Comparison of ENCODE assay signal across 1 cellular context in the genomic region with DNA sequence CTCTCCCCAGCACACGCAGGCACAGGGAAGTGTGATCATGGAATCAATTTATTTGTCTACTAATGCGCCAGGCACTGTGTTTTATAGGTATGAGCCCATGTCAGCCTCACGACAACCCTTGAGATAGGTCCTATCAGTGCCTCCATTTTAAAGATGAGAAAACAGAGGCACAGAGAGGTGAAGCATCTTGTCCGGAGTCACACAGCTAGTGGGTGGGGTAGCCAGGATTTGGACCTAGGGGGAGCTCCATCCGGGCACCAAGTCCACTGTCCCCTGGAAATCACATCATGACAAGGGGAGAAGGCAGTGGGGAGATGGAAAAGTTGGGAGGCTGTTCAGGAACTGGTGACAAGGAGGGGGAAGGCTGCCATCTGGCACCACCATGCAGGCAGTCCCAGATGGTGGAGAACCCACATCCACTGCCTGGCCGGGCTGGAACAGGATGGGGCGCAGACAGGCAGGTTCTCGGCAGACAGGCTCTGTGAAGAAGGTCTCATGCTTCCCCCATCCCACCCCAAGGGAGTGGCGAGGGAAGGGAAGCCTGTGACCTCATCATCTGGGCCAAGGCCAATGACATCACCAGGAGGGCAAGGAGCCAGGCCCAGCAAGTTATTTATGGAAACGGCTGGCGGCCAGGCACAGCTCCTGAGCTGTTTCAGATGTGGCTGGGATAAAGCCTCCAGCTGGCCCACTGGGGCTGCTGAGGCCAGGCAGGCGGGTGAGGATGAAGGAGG.
A peak's percentile ranks its signal among the peaks of the same experiment; 100 is the strongest.
TF ChIP-seq lines count a peak whose summit lies in the region.

No MANE protein-coding gene starts in this region.

TF ChIP-seq in HEK293, 187 proteins besides CTCF, POLR2A, EP300 and RAD21 (continued from another document):
- TF ChIP-seq, protein P1, sequence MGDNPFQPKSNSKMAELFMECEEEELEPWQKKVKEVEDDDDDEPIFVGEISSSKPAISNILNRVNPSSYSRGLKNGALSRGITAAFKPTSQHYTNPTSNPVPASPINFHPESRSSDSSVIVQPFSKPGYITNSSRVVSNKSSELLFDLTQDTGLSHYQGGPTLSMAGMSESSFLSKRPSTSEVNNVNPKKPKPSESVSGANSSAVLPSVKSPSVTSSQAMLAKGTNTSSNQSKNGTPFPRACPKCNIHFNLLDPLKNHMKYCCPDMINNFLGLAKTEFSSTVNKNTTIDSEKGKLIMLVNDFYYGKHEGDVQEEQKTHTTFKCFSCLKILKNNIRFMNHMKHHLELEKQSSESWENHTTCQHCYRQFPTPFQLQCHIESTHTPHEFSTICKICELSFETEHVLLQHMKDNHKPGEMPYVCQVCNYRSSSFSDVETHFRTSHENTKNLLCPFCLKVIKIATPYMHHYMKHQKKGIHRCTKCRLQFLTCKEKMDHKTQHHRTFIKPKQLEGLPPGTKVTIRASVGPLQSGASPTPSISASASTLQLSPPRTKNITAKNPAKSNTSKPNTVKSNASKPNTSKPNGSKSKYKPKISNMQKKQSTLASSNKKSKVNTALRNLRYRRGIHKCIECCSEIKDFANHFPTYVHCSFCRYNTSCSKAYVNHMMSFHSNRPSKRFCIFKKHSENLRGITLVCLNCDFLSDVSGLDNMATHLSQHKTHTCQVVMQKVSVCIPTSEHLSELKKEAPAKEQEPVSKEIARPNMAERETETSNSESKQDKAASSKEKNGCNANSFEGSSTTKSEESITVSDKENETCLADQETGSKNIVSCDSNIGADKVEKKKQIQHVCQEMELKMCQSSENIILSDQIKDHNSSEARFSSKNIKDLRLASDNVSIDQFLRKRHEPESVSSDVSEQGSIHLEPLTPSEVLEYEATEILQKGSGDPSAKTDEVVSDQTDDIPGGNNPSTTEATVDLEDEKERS (tag by site-specific recombination; IDR thresholded peaks at IDR 0.05), result no peak
- TF ChIP-seq GLI2 (tag by site-specific recombination; IDR thresholded peaks at IDR 0.05; ENCODE audit: borderline replicate concordance, low read depth) (no peak), ZNF174 (tag by site-specific recombination; IDR thresholded peaks at IDR 0.05) (no peak), RBAK (tag by site-specific recombination; IDR thresholded peaks at IDR 0.05) (no peak), ZNF341 (tag by site-specific recombination; IDR thresholded peaks at IDR 0.05; ENCODE audit: low read depth) (peak; percentile 79), ZBTB1 (tag by site-specific recombination; IDR thresholded peaks at IDR 0.05) (no peak), ZNF561 (tag by site-specific recombination; IDR thresholded peaks at IDR 0.05; ENCODE audit: borderline replicate concordance) (peak; percentile 70; the same call in 1 of the 2 replicates), ZNF138 (tag by site-specific recombination; IDR thresholded peaks at IDR 0.05; ENCODE audit: borderline replicate concordance) (no peak), ZNF394 (tag by site-specific recombination; IDR thresholded peaks at IDR 0.05; ENCODE audit: borderline replicate concordance) (no peak; the same call in 1 of the 2 replicates), ZNF140 (tag by site-specific recombination; IDR thresholded peaks at IDR 0.05) (no peak)
